Comparison of ENCODE assay signal across 13 cellular contexts in genomic region chr5:115758356-115758755, GRCh38.
DNase-seq lines count a peak whose midpoint lies in the region; ATAC-seq lines count a peak whose summit lies in the region.
"Had no signal": no experiment of that assay in that cellular context is flagged by ENCODE, and none has a peak within 500 bp of the region (broad histone marks: within the 10 kb centered on the region; RNA-seq: fewer than 3 reads in every experiment).

No MANE protein-coding gene starts in this region.

- ATAC-seq in GM18909 (IDR thresholded peaks at IDR 0.05; ENCODE audit: poor library complexity, unreplicated experiment) (peak; percentile 44), HG02870 (IDR thresholded peaks at IDR 0.05; ENCODE audit: unreplicated experiment) (peak; percentile 71), HG02623 (IDR thresholded peaks at IDR 0.05; ENCODE audit: unreplicated experiment) (no peak)

- in situ Hi-C loops in ACHN (cut with HindIII; ENCODE audit: low pct_ligation_motif_present, low pct_unique_long_range_greater_than_20kb, low sequenced_read_pairs): no loop called here

- DNase-seq in ACHN (peak; percentile 14), astrocyte of the hippocampus (ENCODE audit: low read depth, low spot score) (peak; percentile 18), middle frontal gyrus (ENCODE audit: extremely low spot score, low spot score) (no peak), D341Med (ENCODE audit: low spot score) (no peak), NCI-H446 (lab: John Stamatoyannopoulos, UW) (no peak)
- DNase-seq: foreskin melanocyte, GOT3, immature natural killer cell, MV-4-11, NCI-H2171 treated with DMSO at 0.1 percent for 48 hours had no signal

Comparison
In these comparisons a context has a peak if more than half of its experiments do, and no peak if none do; other contexts are left out.
1. DNase-seq: peak in ACHN (single experiment) and astrocyte of the hippocampus (single experiment); none in middle frontal gyrus (single experiment), D341Med (single experiment) and NCI-H446 (0 of 2).